ENCODE assay signal across 30 cellular contexts in genomic region chr14:73660511-73660910, GRCh38. TPM values are rescaled to one million over a fixed set of nuclear protein-coding genes. Genes with fewer than 3 reads are reported as not detected.
"Had no signal": no experiment of that assay in that cellular context is flagged by ENCODE, and none has a peak within 500 bp of the region (broad histone marks: within the 10 kb centered on the region; RNA-seq: fewer than 3 reads in every experiment).

No MANE protein-coding gene starts in this region.

- H3K4me3 ChIP-seq: hepatocyte, lung, psoas muscle, right lobe of liver, spleen, tibial artery, upper lobe of left lung, uterus had no signal

- H3K27ac ChIP-seq: foreskin keratinocyte, hepatocyte, parathyroid adenoma, psoas muscle, right lobe of liver, spleen, tibial artery, upper lobe of left lung, uterus had no signal

- DNase-seq: effector CD4-positive, alpha-beta T cell; endodermal cell; erythroblast; foreskin keratinocyte; left colon; left ventricle myocardium superior; mesenchymal stem cell; midbrain; naive B cell; nephron progenitor cell; psoas muscle; retina; right lobe of liver; spleen; stimulated activated CD4-positive, alpha-beta T cell treated with anti-CD3 and anti-CD28 coated beads, Interleukin-15, amount 100 ng/mL, for 24 hours; stimulated activated CD4-positive, alpha-beta T cell treated with anti-CD3 and anti-CD28 coated beads, Interleukin-1b, Interleukin-23, amount 100 ng/mL, for 48 hours; stimulated activated CD4-positive, alpha-beta T cell treated with anti-CD3 and anti-CD28 coated beads, Interleukin-4, amount 100 ng/mL, for 24 hours; tibial artery; upper lobe of left lung; uterus had no signal

- ATAC-seq: foreskin keratinocyte; left colon; left ventricle myocardium superior; psoas muscle; right lobe of liver; stimulated activated memory B cell treated with anti-CD40 and anti-IgM and Interleukin-4, amounts not matched to agents 10 μg/mL and 1 μg/mL and 100 μg/mL, for 72 hours had no signal

- H3K27me3 ChIP-seq: foreskin keratinocyte, hepatocyte, right lobe of liver, spleen, tibial artery, upper lobe of left lung, uterus had no signal

- H3K36me3 ChIP-seq: right lobe of liver, uterus had no signal

- H3K27me3 Mint-ChIP-seq: naive B cell; stimulated activated memory B cell treated with anti-CD40 and anti-IgM and Interleukin-4, amounts not matched to agents 10 μg/mL and 1 μg/mL and 100 μg/mL, for 72 hours; stimulated activated naive CD8-positive, alpha-beta T cell treated with anti-CD3 and anti-CD28 coated beads, Interleukin-15, Interleukin-2, amounts not matched to agents 100 ng/mL and 50 ng/mL, for 24 hours had no signal

- H3K9me3 ChIP-seq: psoas muscle, right lobe of liver, spleen, tibial artery, upper lobe of left lung, uterus had no signal

- H3K4me1 ChIP-seq: parathyroid adenoma, psoas muscle, spleen, tibial artery, upper lobe of left lung, uterus had no signal

- FAIRE-seq: endothelial cell of umbilical vein had no signal

- H3K4me1 Mint-ChIP-seq: naive B cell, nephron progenitor cell had no signal

- H3K4me3 Mint-ChIP-seq: endodermal cell; naive B cell; nephron progenitor cell; stimulated activated memory B cell treated with anti-CD40 and anti-IgM and Interleukin-4, amounts not matched to agents 10 μg/mL and 1 μg/mL and 100 μg/mL, for 72 hours; stimulated activated naive CD8-positive, alpha-beta T cell treated with anti-CD3 and anti-CD28 coated beads, Interleukin-15, Interleukin-2, amounts not matched to agents 100 ng/mL and 50 ng/mL, for 24 hours had no signal

- H3K9me3 Mint-ChIP-seq: naive B cell; stimulated activated memory B cell treated with anti-CD40 and anti-IgM and Interleukin-4, amounts not matched to agents 10 μg/mL and 1 μg/mL and 100 μg/mL, for 72 hours; stimulated activated naive CD8-positive, alpha-beta T cell treated with anti-CD3 and anti-CD28 coated beads, Interleukin-15, Interleukin-2, amounts not matched to agents 100 ng/mL and 50 ng/mL, for 24 hours had no signal

- H3K27ac Mint-ChIP-seq: endodermal cell; naive B cell; nephron progenitor cell; stimulated activated memory B cell treated with anti-CD40 and anti-IgM and Interleukin-4, amounts not matched to agents 10 μg/mL and 1 μg/mL and 100 μg/mL, for 72 hours; stimulated activated naive CD8-positive, alpha-beta T cell treated with anti-CD3 and anti-CD28 coated beads, Interleukin-15, Interleukin-2, amounts not matched to agents 100 ng/mL and 50 ng/mL, for 24 hours had no signal

RNA-seq across cellular contexts. Expression of gene ACOT6, which starts 48.2 kb away (rescaled TPM):
- total RNA-seq: dermis microvascular lymphatic vessel endothelial cell, endodermal cell, endothelial cell of umbilical vein, foreskin keratinocyte, hepatocyte, kidney epithelial cell, left colon, left ventricle myocardium superior, lung, psoas muscle, skeletal muscle tissue, spleen, temporal lobe, upper lobe of left lung, uterus had no signal
- polyA plus RNA-seq: endothelial cell of umbilical vein, foreskin keratinocyte, hepatocyte, lung, psoas muscle, spleen had no signal
